ENCODE assay signal across 7 cellular contexts in the genomic region with DNA sequence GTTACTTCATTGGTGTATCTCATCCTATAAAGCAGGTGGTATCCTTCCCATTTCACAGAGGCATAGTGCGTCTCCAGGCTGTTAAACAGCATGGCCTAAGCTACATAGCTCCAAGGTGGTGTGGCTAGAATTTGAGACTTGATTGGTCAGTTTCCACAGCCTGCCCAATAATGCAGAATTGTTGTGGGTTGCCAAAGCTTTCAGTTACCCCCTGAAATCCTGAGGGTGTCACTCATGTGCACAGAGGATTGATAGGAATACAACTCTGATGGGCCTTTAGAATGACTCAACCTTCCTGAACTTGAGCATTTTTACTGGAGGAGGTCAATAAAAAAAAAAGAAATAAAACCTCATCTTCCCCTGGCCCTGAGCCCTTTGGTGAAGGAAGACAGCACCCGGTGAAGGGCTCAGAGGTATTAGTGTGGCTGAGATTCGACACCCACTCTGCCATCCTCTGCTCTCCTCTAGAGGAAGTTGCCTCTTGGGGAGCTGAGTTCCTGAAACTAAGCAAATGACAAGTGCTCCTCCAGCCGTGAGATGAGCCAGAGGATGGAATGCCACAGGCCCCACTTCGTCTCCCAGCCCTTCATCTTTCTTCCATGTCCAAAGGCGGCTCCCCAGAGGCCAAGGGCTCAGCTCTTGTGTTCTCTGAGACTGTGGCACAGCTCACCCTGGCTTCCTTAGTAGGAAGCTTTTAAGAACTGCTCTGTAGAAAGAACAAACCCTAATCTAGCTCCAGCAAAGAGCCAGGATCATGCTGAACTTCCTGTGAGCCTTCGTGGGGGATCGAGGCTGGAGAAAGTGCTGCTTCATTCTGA. TPM values are rescaled to one million over a fixed set of nuclear protein-coding genes. Genes with fewer than 3 reads are reported as not detected.
DNase-seq lines count a peak whose midpoint lies in the region; ATAC-seq, FAIRE-seq and TF ChIP-seq lines count a peak whose summit lies in the region.

No MANE protein-coding gene starts in this region.

- no peaks in the 10 kb centered on the region for H3K36me3 ChIP-seq in pancreas

- intact Hi-C loops in pancreas (cut with DNase I): no loop called here

- TF ChIP-seq CTCF in pancreas (IDR thresholded peaks at IDR 0.05): no peak

- no peaks in the 10 kb centered on the region for H3K4me1 ChIP-seq in pancreas

- H3K9me3 ChIP-seq in pancreas: no peaks in the 10 kb centered on the region

- H3K27ac ChIP-seq in pancreas: peak overlapping the region in 3 of 4 donors; percentile 2 to 51 (median 35)

- ATAC-seq in GM18858 (IDR thresholded peaks at IDR 0.05; ENCODE audit: unreplicated experiment) (peak; percentile 34), HG02610 (IDR thresholded peaks at IDR 0.05; ENCODE audit: unreplicated experiment) (peak; percentile 48), pancreas (peak in 3 of 4 donors; percentile 20 to 48 (median 39))

- WGBS in pancreas, 2 donors: 61 to 68% methylated on average over 8 of the region's 8 CpGs

- H3K27me3 ChIP-seq in pancreas: no peaks in the 10 kb centered on the region

- peak; percentile 62 for DNase-seq in OCI-M1 (lab: John Stamatoyannopoulos, UW)
- DNase-seq in dedifferentiated amniotic fluid mesenchymal stem cell (ENCODE audit: extremely low spot score): peak; percentile 14
- no peak for DNase-seq in pancreas
- no peak for DNase-seq in iPS-NIHi11 (ENCODE audit: low spot score)
- no peak for DNase-seq in hippocampal formation (lab: John Stamatoyannopoulos, UW)

- peak overlapping the region in 1 of 4 donors; percentile 37 for H3K4me3 ChIP-seq in pancreas

- FAIRE-seq in pancreas (lab: Jason Lieb, UNC): no peak

RNA-seq across cellular contexts. Expression of gene ACSL5, which starts 1.0 kb away (rescaled TPM):
- 1 to 10 TPM; 2.2 to 7.2 (median 3.7) TPM for total RNA-seq in pancreas
- polyA plus RNA-seq in pancreas: 1 to 10 TPM; 2.4 to 5.7 TPM

Comparison
In these comparisons a context has a peak if more than half of its experiments do, and no peak if none do; other contexts are left out.
1. DNase-seq: peak in OCI-M1 (single experiment) and dedifferentiated amniotic fluid mesenchymal stem cell (single experiment); none in pancreas (0 of 6), iPS-NIHi11 (single experiment) and hippocampal formation (0 of 2).
2. Peak in every context shown above with its lines, with median percentiles within 50 percentile points of each other: ATAC-seq.